Comparison of ENCODE assay signal across 8 cellular contexts in the genomic region with DNA sequence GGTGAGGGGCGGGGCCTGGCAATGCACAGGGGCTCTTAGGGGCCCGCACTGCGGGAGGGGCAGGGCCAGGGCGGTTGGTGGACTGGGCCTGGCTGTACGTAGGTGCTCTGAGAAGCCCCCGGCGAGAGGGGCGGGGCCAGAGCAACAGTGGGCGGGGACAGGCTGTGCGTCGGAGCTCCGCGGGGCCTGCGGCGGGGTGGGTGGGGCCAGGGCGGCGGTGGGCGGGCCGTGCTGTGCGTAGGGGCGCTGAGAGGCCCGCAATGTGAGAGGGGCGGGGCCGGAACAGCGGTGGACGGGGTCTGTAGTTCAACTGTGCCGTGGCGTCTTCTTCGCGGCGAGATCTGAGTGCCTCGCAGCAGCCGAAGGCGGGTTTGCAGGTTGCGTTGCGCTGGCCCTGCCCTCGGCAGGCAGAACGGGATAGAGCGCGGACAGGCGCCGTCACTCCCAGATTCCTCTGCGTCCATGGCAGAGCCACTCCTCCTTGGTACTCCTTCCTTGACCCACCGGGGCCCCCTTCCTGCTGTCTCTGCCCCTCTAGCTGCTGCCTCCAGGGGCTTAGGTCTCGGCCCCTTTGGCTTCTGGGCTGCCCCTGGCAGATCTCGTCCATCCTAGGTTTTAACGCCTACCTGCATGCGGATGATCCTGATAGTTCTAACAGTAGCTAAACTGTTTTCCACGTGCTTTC. TPM values are rescaled to one million over a fixed set of nuclear protein-coding genes. Genes with fewer than 3 reads are reported as not detected.
DNase-seq lines count a peak whose midpoint lies in the region; ATAC-seq, FAIRE-seq and TF ChIP-seq lines count a peak whose summit lies in the region.

No MANE protein-coding gene starts in this region.

- H3K9me3 ChIP-seq in adrenal gland (replicated peaks in 1 of 3): no peaks in the 10 kb centered on the region
- H3K9me3 ChIP-seq in left ventricle myocardium inferior (replicated peaks): no peaks in the 10 kb centered on the region
- H3K9me3 ChIP-seq in prostate gland: no peaks in the 10 kb centered on the region

- DNase-seq in GM12892 (ENCODE audit: insufficient read length) (peak; percentile 86), NCI-H1417 treated with DMSO at 0.1 percent for 48 hours (lab: John Stamatoyannopoulos, UW) (peak; percentile 83), SW480 (ENCODE audit: low spot score) (peak; percentile 91), adrenal gland (peak; percentile 96 to 98 (median 97)), left ventricle myocardium inferior (peak; percentile 93), prostate gland (ENCODE audit: low spot score) (peak; percentile 88), ureter (ENCODE audit: low spot score) (peak; percentile 95)

- no peak for TF ChIP-seq CTCF in adrenal gland (IDR thresholded peaks at IDR 0.05)
- TF ChIP-seq CTCF in left ventricle myocardium inferior (IDR thresholded peaks at IDR 0.05; ENCODE audit: borderline replicate concordance): no peak
- TF ChIP-seq CTCF in prostate gland (IDR thresholded peaks at IDR 0.05): no peak

- H3K4me1 ChIP-seq in adrenal gland (replicated peaks in 1 of 2) (peaks cover 13 to 25% of the 10 kb centered on the region in 2 donors), left ventricle myocardium inferior (peaks cover 33% of the 10 kb centered on the region), prostate gland (replicated peaks) (peaks cover 6% of the 10 kb centered on the region)

- peak; percentile 79 for ATAC-seq in HG02798 (IDR thresholded peaks at IDR 0.05; ENCODE audit: poor library complexity, unreplicated experiment)

- peak; percentile 99 for FAIRE-seq in GM12892 (lab: Jason Lieb, UNC)

- H3K36me3 ChIP-seq in adrenal gland (replicated peaks in 1 of 2): no peaks in the 10 kb centered on the region
- H3K36me3 ChIP-seq in left ventricle myocardium inferior: no peaks in the 10 kb centered on the region
- no peaks in the 10 kb centered on the region for H3K36me3 ChIP-seq in prostate gland

- H3K27ac ChIP-seq in adrenal gland: peak overlapping the region; percentile 87 to 96 (median 88)
- H3K27ac ChIP-seq in left ventricle myocardium inferior (replicated peaks): peak overlapping the region; percentile 77
- H3K27ac ChIP-seq in prostate gland: peak overlapping the region; percentile 87 to 89

- intact Hi-C loops in adrenal gland (cut with DNase I): loop anchor here in 1 of 2 donors (5.0 kb wide), 1 partner anchor 33 kb away; the partner anchor contains the start of gene CCNE1
- intact Hi-C loops in left ventricle myocardium inferior (cut with micrococcal nuclease): no loop called here
- intact Hi-C loops in prostate gland (cut with DNase I): loop anchor here (2.0 to 10.0 kb wide), 3 partner anchors 32 to 240 kb away; partner anchors contain the start of genes POP4 and URI1

- whole genome bisulfite sequencing in adrenal gland, 4 donors: 0 to 1% (median 1%) methylated on average over 7 to 48 of the region's 49 CpGs
- WGBS in prostate gland: under 1% methylated on average over 49 of the region's 49 CpGs

- H3K4me3 ChIP-seq in adrenal gland (peak overlapping the region in 3 of 4 donors; percentile 68 to 85 (median 81)), left ventricle myocardium inferior (peak overlapping the region; percentile 75), prostate gland (peak overlapping the region; percentile 75 to 82)

- H3K27me3 ChIP-seq in adrenal gland: no peaks in the 10 kb centered on the region
- H3K27me3 ChIP-seq in left ventricle myocardium inferior (ENCODE audit: low read depth): peaks cover 14% of the 10 kb centered on the region
- no peaks in the 10 kb centered on the region for H3K27me3 ChIP-seq in prostate gland (replicated peaks; ENCODE audit: insufficient read depth)

- TF ChIP-seq POLR2A in GM12892 (IDR thresholded peaks at IDR 0.05; ENCODE audit: low read depth, low read length) (peak; percentile 77), adrenal gland (IDR thresholded peaks at IDR 0.05) (peak in 1 of 2 donors; percentile 94), prostate gland (IDR thresholded peaks at IDR 0.05) (peak; percentile 66)

RNA-seq across cellular contexts. Expression of gene CCNE1, which starts 33.2 kb away (rescaled TPM):
- polyA plus RNA-seq in GM12892 (2012; ENCODE audit: missing spikeins): 20.3 TPM
- 1 to 10 TPM; 3.0 to 10.0 (median 7.0) TPM for total RNA-seq in adrenal gland
- 10 to 100 TPM in 1 of 3 donors, 1 to 10 TPM in 2; 8.5 to 10.8 (median 9.5) TPM for polyA plus RNA-seq in adrenal gland
- total RNA-seq in left ventricle myocardium inferior: 3.1 TPM
- 1 to 10 TPM; 1.6 to 8.0 TPM for total RNA-seq in prostate gland
- 3.6 TPM for total RNA-seq in ureter

Comparison
In these comparisons a context has a peak if more than half of its experiments do, and no peak if none do; other contexts are left out.
1. Peak in every context shown above with its lines: DNase-seq, ATAC-seq, H3K4me3 ChIP-seq and H3K27ac ChIP-seq.